In genomic region chr5:115816226-115817042, GRCh38 we compare ENCODE assay signal across 8 cellular contexts. TPM values are rescaled to one million over a fixed set of nuclear protein-coding genes. Genes with fewer than 3 reads are reported as not detected.
DNase-seq lines count a peak whose midpoint lies in the region; TF ChIP-seq lines count a peak whose summit lies in the region.

TSS of gene CDO1 (minus strand) at chr5:115816659. CDS start at chr5:115816397, 262 bp downstream.

- H3K79me2 ChIP-seq in Karpas-422 (ENCODE audit: low read length) = no peaks in the 10 kb centered on the region

- H3K36me3 ChIP-seq in CD8-positive, alpha-beta memory T cell (ENCODE audit: insufficient read depth, low read length) = no peaks in the 10 kb centered on the region
- 0 out of 2 replicates have a peak, but pooled peaks cover 3% of the 10 kb centered on the region for H3K36me3 ChIP-seq in HUES64 (ENCODE audit: insufficient read depth, low read length)
- no peaks in the 10 kb centered on the region for H3K36me3 ChIP-seq in Karpas-422 (ENCODE audit: insufficient read depth, low read length)

- POLR2A ChIA-PET in CD8-positive, alpha-beta memory T cell (lab: Charles Lee) = no interaction called here

- H3K4me3 ChIP-seq in CD8-positive, alpha-beta memory T cell (ENCODE audit: low read length) = no peak within 1 kb of the TSS
- peak within 1 kb of the TSS; percentile 68 for H3K4me3 ChIP-seq in HUES64 (ENCODE audit: low read length)
- peak within 1 kb of the TSS; percentile 55 for H3K4me3 ChIP-seq in fibroblast of villous mesenchyme (ENCODE audit: low read depth, low read length)
- H3K4me3 ChIP-seq in Karpas-422 (ENCODE audit: low read length) = no peak within 1 kb of the TSS

- H3K4me3 Mint-ChIP-seq in CD8-positive, alpha-beta memory T cell = peak within 1 kb of the TSS; percentile 33 to 85 (median 69)
- H3K4me3 Mint-ChIP-seq in activated naive CD4-positive, alpha-beta T cell treated with anti-CD3 and anti-CD28 coated beads for 36 hours = peak within 1 kb of the TSS; percentile 61
- H3K4me3 Mint-ChIP-seq in type B pancreatic cell = peak within 1 kb of the TSS; percentile 96

- H3K27ac ChIP-seq in CD8-positive, alpha-beta memory T cell (ENCODE audit: low read depth, low read length) = no peak within 1 kb of the TSS
- H3K27ac ChIP-seq in HUES64 (ENCODE audit: low read depth, low read length) = peak within 1 kb of the TSS; percentile 43; the same call in 1 of the 2 replicates
- H3K27ac ChIP-seq in Karpas-422 (ENCODE audit: low read length) = no peak within 1 kb of the TSS

- no peaks in the 10 kb centered on the region for H4K20me1 ChIP-seq in Karpas-422 (ENCODE audit: insufficient read depth, low read depth, low read length)

- intact Hi-C loops in activated naive CD4-positive, alpha-beta T cell treated with anti-CD3 and anti-CD28 coated beads for 36 hours (cut with micrococcal nuclease) = no loop called here

- WGBS in HUES64 = under 1% methylated on average over 69 of the region's 69 CpGs

- no peak within 1 kb of the TSS for H2AFZ ChIP-seq in Karpas-422 (ENCODE audit: low read length)

- H3K27ac Mint-ChIP-seq in CD8-positive, alpha-beta memory T cell = no peak within 1 kb of the TSS
- no peak within 1 kb of the TSS for H3K27ac Mint-ChIP-seq in activated naive CD4-positive, alpha-beta T cell treated with anti-CD3 and anti-CD28 coated beads for 36 hours
- H3K27ac Mint-ChIP-seq in type B pancreatic cell = peak within 1 kb of the TSS; percentile 87

- no peak for TF ChIP-seq CTCF in fibroblast of villous mesenchyme (IDR thresholded peaks at IDR 0.05; ENCODE audit: insufficient read depth, low read depth, low read length)
- TF ChIP-seq CTCF in type B pancreatic cell (conservative IDR thresholded peaks at IDR 0.05) = no peak

- no peak within 1 kb of the TSS for H3K4me2 ChIP-seq in Karpas-422 (ENCODE audit: low read depth, low read length, poor library complexity, severe bottlenecking)

- H3K9me2 ChIP-seq in Karpas-422 (replicated peaks; ENCODE audit: insufficient read depth, low read length) = no peaks in the 10 kb centered on the region

- no peaks in the 10 kb centered on the region for H3K36me3 Mint-ChIP-seq in CD8-positive, alpha-beta memory T cell
- H3K36me3 Mint-ChIP-seq in activated naive CD4-positive, alpha-beta T cell treated with anti-CD3 and anti-CD28 coated beads for 36 hours (ENCODE audit: low read depth) = no peaks in the 10 kb centered on the region
- H3K36me3 Mint-ChIP-seq in type B pancreatic cell = peaks cover 15% of the 10 kb centered on the region

- peak within 1 kb of the TSS; percentile 90 for H3K9ac ChIP-seq in HUES64 (ENCODE audit: low read depth, low read length)
- no peak within 1 kb of the TSS for H3K9ac ChIP-seq in Karpas-422 (ENCODE audit: low read length)

- H3K27me3 ChIP-seq in CD8-positive, alpha-beta memory T cell (ENCODE audit: insufficient read depth, low read length, poor library complexity, severe bottlenecking) = peaks cover 34% of the 10 kb centered on the region
- H3K27me3 ChIP-seq in HUES64 (ENCODE audit: insufficient read depth, low read length) = peaks cover 44% of the 10 kb centered on the region
- no peaks in the 10 kb centered on the region for H3K27me3 ChIP-seq in Karpas-422 (ENCODE audit: low read length)

- no peaks in the 10 kb centered on the region for H3K9me3 ChIP-seq in CD8-positive, alpha-beta memory T cell (ENCODE audit: low read length)
- no peaks in the 10 kb centered on the region for H3K9me3 ChIP-seq in HUES64 (ENCODE audit: insufficient read depth, low read depth, low read length)
- H3K9me3 ChIP-seq in Karpas-422 (ENCODE audit: low read length) = no peaks in the 10 kb centered on the region

- DNase-seq in CD8-positive, alpha-beta memory T cell = no peak
- peak; percentile 37 for DNase-seq in activated naive CD4-positive, alpha-beta T cell treated with anti-CD3 and anti-CD28 coated beads for 36 hours
- DNase-seq in fibroblast of villous mesenchyme (ENCODE audit: low read depth) (peak; percentile 43), myocyte (ENCODE audit: low read depth) (peak; percentile 60), type B pancreatic cell (ENCODE audit: extremely low spot score, unreplicated experiment) (peak; percentile 75), NCI-H748 (lab: John Stamatoyannopoulos, UW; ENCODE audit: unreplicated experiment) (no peak), Karpas-422 (no peak)

- CTCF ChIA-PET in CD8-positive, alpha-beta memory T cell (lab: Charles Lee) = interaction anchor here (0.6 kb wide), 1 partner anchor 719 kb away, joined by 3 read pairs; no protein-coding TSS in a partner anchor
- CTCF ChIA-PET in activated naive CD4-positive, alpha-beta T cell treated with anti-CD3 and anti-CD28 coated beads for 36 hours (lab: Charles Lee) = interaction anchor here (0.6 to 1.1 kb wide), 2 partner anchors 10 to 15 kb away, joined by 3 to 4 read pairs; no protein-coding TSS in a partner anchor

- no peaks in the 10 kb centered on the region for H3K4me1 ChIP-seq in CD8-positive, alpha-beta memory T cell (ENCODE audit: insufficient read depth, low read length)
- H3K4me1 ChIP-seq in HUES64 (ENCODE audit: insufficient read depth, low read length) (peaks cover 15% of the 10 kb centered on the region; the same call in 1 of the 2 replicates), Karpas-422 (ENCODE audit: low read length) (peaks cover 5% of the 10 kb centered on the region)

- H3K4me1 Mint-ChIP-seq in CD8-positive, alpha-beta memory T cell = peaks cover 16 to 26% (median 20%) of the 10 kb centered on the region in 3 donors
- H3K4me1 Mint-ChIP-seq in activated naive CD4-positive, alpha-beta T cell treated with anti-CD3 and anti-CD28 coated beads for 36 hours (ENCODE audit: low read depth) = peaks cover 13% of the 10 kb centered on the region
- peaks cover 19% of the 10 kb centered on the region for H3K4me1 Mint-ChIP-seq in type B pancreatic cell (ENCODE audit: unreplicated experiment)

- H3K27me3 Mint-ChIP-seq in CD8-positive, alpha-beta memory T cell = peaks cover 56 to 79% of the 10 kb centered on the region in 2 donors
- H3K27me3 Mint-ChIP-seq in activated naive CD4-positive, alpha-beta T cell treated with anti-CD3 and anti-CD28 coated beads for 36 hours (ENCODE audit: low read depth) = peaks cover 68% of the 10 kb centered on the region
- H3K27me3 Mint-ChIP-seq in type B pancreatic cell = peaks cover 41% of the 10 kb centered on the region

- H3K9me3 Mint-ChIP-seq in CD8-positive, alpha-beta memory T cell = no peaks in the 10 kb centered on the region
- H3K9me3 Mint-ChIP-seq in activated naive CD4-positive, alpha-beta T cell treated with anti-CD3 and anti-CD28 coated beads for 36 hours = no peaks in the 10 kb centered on the region
- no peaks in the 10 kb centered on the region for H3K9me3 Mint-ChIP-seq in type B pancreatic cell

RNA-seq across cellular contexts. Expression of gene CDO1, which starts in this region (rescaled TPM):
- under 1 TPM in 1 of 2 experiments, not detected in 1; 0.16 TPM for total RNA-seq in CD8-positive, alpha-beta memory T cell
- not detected for polyA plus RNA-seq in CD8-positive, alpha-beta memory T cell
- 15.7 TPM for polyA plus RNA-seq in HUES64 (2013, experiment 1 of 2)
- polyA plus RNA-seq in HUES64 (2013, experiment 2 of 2) = 16.7 TPM
- total RNA-seq in activated naive CD4-positive, alpha-beta T cell treated with anti-CD3 and anti-CD28 coated beads for 36 hours = under 1 TPM; 0.57 to 0.67 TPM
- total RNA-seq in fibroblast of villous mesenchyme = 0.32 and 2.6 TPM in 2 replicates
- 2.4 and 8.0 TPM in 2 replicates for total RNA-seq in myocyte
- 1.4 TPM for polyA plus RNA-seq in myocyte (2012)
- 4.4 and 27.9 TPM in 2 replicates for total RNA-seq in type B pancreatic cell (ENCODE audit: low replicate concordance)
- total RNA-seq in Karpas-422 (2014; rRNA removed; shearing (Covaris generic); ENCODE audit: low replicate concordance) = not detected in 2 replicates

Comparison
In these comparisons a context has a peak if more than half of its experiments do, and no peak if none do; other contexts are left out.
1. Peak in DNase-seq in activated naive CD4-positive, alpha-beta T cell treated with anti-CD3 and anti-CD28 coated beads for 36 hours; RNA of the gene not detected or under 1 TPM.
2. DNase-seq: peak in fibroblast of villous mesenchyme (single experiment), myocyte (single experiment) and type B pancreatic cell (single experiment); none in CD8-positive, alpha-beta memory T cell (0 of 5), NCI-H748 (single experiment) and Karpas-422 (single experiment).
3. H3K4me3 ChIP-seq: peak in HUES64 (single experiment) and fibroblast of villous mesenchyme (single experiment); none in CD8-positive, alpha-beta memory T cell (single experiment) and Karpas-422 (single experiment).
4. Peak in every context shown above with its lines, with median percentiles within 50 percentile points of each other: H3K4me3 Mint-ChIP-seq.